ENCODE assay signal across 17 cellular contexts in genomic region chr9:136081113-136081825, GRCh38. TPM values are rescaled to one million over a fixed set of nuclear protein-coding genes. Genes with fewer than 3 reads are reported as not detected.
DNase-seq lines count a peak whose midpoint lies in the region; ATAC-seq and TF ChIP-seq lines count a peak whose summit lies in the region.
"Had no signal": no experiment of that assay in that cellular context is flagged by ENCODE, and none has a peak within 500 bp of the region (broad histone marks: within the 10 kb centered on the region; RNA-seq: fewer than 3 reads in every experiment).

No MANE protein-coding gene starts in this region.

- peaks cover 7% of the 10 kb centered on the region for H3K4me1 Mint-ChIP-seq in neural progenitor cell

- intact Hi-C loops in IMR-90 (cut with micrococcal nuclease) (no loop called here), ascending aorta (cut with DNase I) (no loop called here), upper lobe of right lung (cut with DNase I) (no loop called here)

- H3K79me2 ChIP-seq in neural progenitor cell (ENCODE audit: low read depth), result no peaks in the 10 kb centered on the region

- H4K5ac ChIP-seq in IMR-90 (ENCODE audit: low read depth, low read length), result no peak overlapping the region

- in situ Hi-C loops in IMR-90 (cut with MboI; ENCODE audit: low sequenced_read_pairs), result no loop called here

- POLR2A ChIA-PET in IMR-90 (lab: Charles Lee; ENCODE audit: unreplicated experiment), result no interaction called here

- no peak overlapping the region for H2BK120ac ChIP-seq in IMR-90 (ENCODE audit: low read depth, low read length)

- no peak for TF ChIP-seq CTCF in IMR-90 (conservative IDR thresholded peaks at IDR 0.05; ENCODE audit: low read depth, low read length)
- no peak for TF ChIP-seq CTCF in VCaP (conservative IDR thresholded peaks at IDR 0.05)
- no peak for TF ChIP-seq CTCF in neural progenitor cell (IDR thresholded peaks at IDR 0.05)
- no peak for TF ChIP-seq CTCF in ascending aorta (IDR thresholded peaks at IDR 0.05)
- TF ChIP-seq CTCF in upper lobe of right lung (IDR thresholded peaks at IDR 0.05), result no peak

- no peak overlapping the region for H3K23ac ChIP-seq in IMR-90 (ENCODE audit: low read depth, low read length)

- no peak for TF ChIP-seq POLR2A in IMR-90 (IDR thresholded peaks at IDR 0.05; ENCODE audit: low read depth, low read length)

- H3K9me3 ChIP-seq in IMR-90 (ENCODE audit: control insufficient read depth, insufficient read depth, low read length), result no peaks in the 10 kb centered on the region
- H3K9me3 ChIP-seq in neural progenitor cell (ENCODE audit: low read depth), result no peaks in the 10 kb centered on the region
- H3K9me3 ChIP-seq in ascending aorta, result no peaks in the 10 kb centered on the region
- no peaks in the 10 kb centered on the region for H3K9me3 ChIP-seq in upper lobe of right lung
- H3K9me3 ChIP-seq: HAP-1, pancreas had no signal

- no peak overlapping the region for H3K14ac ChIP-seq in IMR-90 (replicated peaks; ENCODE audit: low read depth, low read length)

- H3K9me3 Mint-ChIP-seq in neural progenitor cell, result no peaks in the 10 kb centered on the region
- H3K9me3 Mint-ChIP-seq: CD8-positive, alpha-beta memory T cell; effector memory CD8-positive, alpha-beta T cell had no signal

- no peak overlapping the region for H2BK20ac ChIP-seq in IMR-90 (ENCODE audit: low read depth, low read length)

- peak; percentile 27; the same call in 1 of the 2 replicates for ATAC-seq in IMR-90 (ENCODE audit: low read depth)
- ATAC-seq in upper lobe of right lung, result no peak
- ATAC-seq: effector memory CD8-positive, alpha-beta T cell; stimulated activated naive CD8-positive, alpha-beta T cell treated with anti-CD3 and anti-CD28 coated beads, Interleukin-15, Interleukin-2, amounts not matched to agents 100 U/mL and 50 U/mL, for 24 hours had no signal

- H3K27me3 Mint-ChIP-seq in neural progenitor cell (ENCODE audit: insufficient read depth, low read depth), result peaks cover 8% of the 10 kb centered on the region
- H3K27me3 Mint-ChIP-seq: CD8-positive, alpha-beta memory T cell; effector memory CD8-positive, alpha-beta T cell had no signal

- no peak overlapping the region for H4K8ac ChIP-seq in IMR-90 (ENCODE audit: low read depth in 2 of 2, low read length in 2 of 2)

- H2BK5ac ChIP-seq in IMR-90 (ENCODE audit: low read depth, low read length, poor library complexity, severe bottlenecking), result no peak overlapping the region

- no peak for TF ChIP-seq RAD21 in IMR-90 (IDR thresholded peaks at IDR 0.05; ENCODE audit: low read length)

- H3K27ac Mint-ChIP-seq in neural progenitor cell, result no peak overlapping the region
- H3K27ac Mint-ChIP-seq: CD8-positive, alpha-beta memory T cell had no signal

- no peak overlapping the region for H4K91ac ChIP-seq in IMR-90 (ENCODE audit: insufficient read depth, low read depth, low read length)

- no peak overlapping the region for H3K4ac ChIP-seq in IMR-90 (ENCODE audit: low read depth, low read length)

- no peak overlapping the region for H3K4me3 Mint-ChIP-seq in neural progenitor cell
- H3K4me3 Mint-ChIP-seq: CD8-positive, alpha-beta memory T cell; effector memory CD8-positive, alpha-beta T cell had no signal

- H3K27ac ChIP-seq in IMR-90 (ENCODE audit: insufficient read depth, low read length), result no peak overlapping the region
- H3K27ac ChIP-seq in VCaP, result peak overlapping the region; percentile 51
- H3K27ac ChIP-seq in neural progenitor cell, result no peak overlapping the region
- H3K27ac ChIP-seq in ascending aorta, result no peak overlapping the region
- H3K27ac ChIP-seq in upper lobe of right lung, result no peak overlapping the region

- H2AK9ac ChIP-seq in IMR-90 (replicated peaks; ENCODE audit: low read depth, low read length, poor library complexity), result no peak overlapping the region

- no peak overlapping the region for H3K4me3 ChIP-seq in IMR-90 (ENCODE audit: insufficient read depth, low read depth, low read length)
- H3K4me3 ChIP-seq in neural progenitor cell, result no peak overlapping the region
- H3K4me3 ChIP-seq in ascending aorta, result no peak overlapping the region
- H3K4me3 ChIP-seq in upper lobe of right lung, result no peak overlapping the region
- H3K4me3 ChIP-seq: HAP-1, pancreas had no signal

- H3K4me1 ChIP-seq in IMR-90 (ENCODE audit: control insufficient read depth, insufficient read depth, low read length) (peaks cover 7% of the 10 kb centered on the region; the same call in 1 of the 2 replicates), neural progenitor cell (peaks cover 3% of the 10 kb centered on the region), ascending aorta (peaks cover 15 to 43% of the 10 kb centered on the region in 2 donors), upper lobe of right lung (peaks cover 40% of the 10 kb centered on the region)
- H3K4me1 ChIP-seq: HAP-1 had no signal

- no peaks in the 10 kb centered on the region for H3K27me3 ChIP-seq in IMR-90 (ENCODE audit: control insufficient read depth, insufficient read depth, low read length)
- H3K27me3 ChIP-seq in neural progenitor cell, result no peaks in the 10 kb centered on the region
- H3K27me3 ChIP-seq in ascending aorta, result no peaks in the 10 kb centered on the region
- H3K27me3 ChIP-seq in upper lobe of right lung, result no peaks in the 10 kb centered on the region
- H3K27me3 ChIP-seq: pancreas had no signal

- peaks cover 20 to 81% of the 10 kb centered on the region in 2 experiments for H3K79me1 ChIP-seq in IMR-90 (ENCODE audit: low read depth in 1 of 2, low read length in 2 of 2)

- no peak overlapping the region for H2AFZ ChIP-seq in IMR-90 (replicated peaks; ENCODE audit: low read length, poor library complexity)
- no peak overlapping the region for H2AFZ ChIP-seq in neural progenitor cell (replicated peaks)

- no peaks in the 10 kb centered on the region for H3K36me3 Mint-ChIP-seq in neural progenitor cell

- no peak overlapping the region for H3K18ac ChIP-seq in IMR-90 (ENCODE audit: low read depth, low read length)

- WGBS in IMR-90 (ENCODE audit: extremely low coverage in 2 of 2, insufficient read length in 1 of 2), 2 experiments, result 65% methylated on average over 14 of the region's 27 CpGs; no CpG with 5 or more reads in 1 of the 2 experiments

- H4K20me1 ChIP-seq in IMR-90 (ENCODE audit: insufficient read depth, low read length) (peaks cover 84% of the 10 kb centered on the region), neural progenitor cell (ENCODE audit: low read depth) (no peaks in the 10 kb centered on the region)

- no peak overlapping the region for H2AK5ac ChIP-seq in IMR-90 (ENCODE audit: low read depth, low read length)

- no peak overlapping the region for H3K56ac ChIP-seq in IMR-90 (ENCODE audit: extremely low read depth, insufficient read depth, low read length)

- no peaks in the 10 kb centered on the region for H3F3A ChIP-seq in neural progenitor cell (ENCODE audit: low read depth)

- CTCF ChIA-PET in IMR-90 (lab: Yijun Ruan, JAX), result no interaction called here

- H3K9me1 ChIP-seq in IMR-90 (ENCODE audit: insufficient read depth, low read length), result peaks cover 2% of the 10 kb centered on the region; the same call in 1 of the 2 replicates

- peak; percentile 65 for DNase-seq in COLO668 (lab: John Stamatoyannopoulos, UW; ENCODE audit: unreplicated experiment)
- DNase-seq in IMR-90, result peak; percentile 36
- DNase-seq in neural progenitor cell (ENCODE audit: low spot score), result peak; percentile 1
- no peak for DNase-seq in SKM-1 treated with dmso at 0.1 percent for 144 hours (lab: John Stamatoyannopoulos, UW; ENCODE audit: unreplicated experiment)
- no peak for DNase-seq in ascending aorta (ENCODE audit: low spot score in 2 of 2)
- no peak for DNase-seq in upper lobe of right lung
- no peak for DNase-seq in H4 (ENCODE audit: low spot score)
- DNase-seq: effector memory CD8-positive, alpha-beta T cell; hippocampal formation; Karpas-422; mammary epithelial cell; stimulated activated CD4-positive, alpha-beta T cell treated with anti-CD3 and anti-CD28 coated beads, Interleukin-4, amount 100 ng/mL, for 1 hour; stimulated activated naive CD8-positive, alpha-beta T cell treated with anti-CD3 and anti-CD28 coated beads, Interleukin-15, Interleukin-2, amounts not matched to agents 100 U/mL and 50 U/mL, for 24 hours had no signal

- no TSS peak for BruUV-seq in IMR-90 (replicated peaks; lab: Mats Ljungman, UMichigan)

- H3K4me2 ChIP-seq in IMR-90 (ENCODE audit: low read depth, low read length) (no peak overlapping the region), neural progenitor cell (no peak overlapping the region)

- H3K36me3 ChIP-seq in IMR-90 (ENCODE audit: control insufficient read depth, insufficient read depth, low read length) (peaks cover 5% of the 10 kb centered on the region; the same call in 1 of the 2 replicates), neural progenitor cell (no peaks in the 10 kb centered on the region), ascending aorta (no peaks in the 10 kb centered on the region), upper lobe of right lung (no peaks in the 10 kb centered on the region)
- H3K36me3 ChIP-seq: HAP-1, pancreas had no signal

- H3K9ac ChIP-seq in IMR-90 (ENCODE audit: low read depth, low read length), result no peak overlapping the region
- no peak overlapping the region for H3K9ac ChIP-seq in neural progenitor cell

- dilution Hi-C loops in IMR-90 (cut with HindIII; ENCODE audit: low sequenced_read_pairs, unreplicated experiment), result no loop called here

- no peak overlapping the region for H2BK15ac ChIP-seq in IMR-90 (ENCODE audit: low read depth, low read length)

TF ChIP-seq in IMR-90, 13 proteins besides CTCF, POLR2A, EP300 and RAD21 (continues in another document):
- TF ChIP-seq SMC3 (IDR thresholded peaks at IDR 0.05; ENCODE audit: low read depth, low read length), result no peak
- TF ChIP-seq CEBPB (IDR thresholded peaks at IDR 0.05; ENCODE audit: low read depth, low read length), result no peak
- no peak for TF ChIP-seq MAZ (IDR thresholded peaks at IDR 0.05; ENCODE audit: borderline replicate concordance, low read depth, low read length)
- no peak for TF ChIP-seq BHLHE40 (IDR thresholded peaks at IDR 0.05; ENCODE audit: low read depth, low read length)
- TF ChIP-seq NFE2L2 (IDR thresholded peaks at IDR 0.05; ENCODE audit: low read depth, low read length), result no peak
- TF ChIP-seq RFX5 (IDR thresholded peaks at IDR 0.05; ENCODE audit: low read depth, low read length), result no peak

RNA-seq across cellular contexts. Expression of gene NACC2, which starts 13.8 kb away (rescaled TPM):
- total RNA-seq in IMR-90 (2012; rRNA removed), result 7.9 and 11.1 TPM in 2 replicates
- polyA plus RNA-seq in IMR-90 (2012; rRNA removed), result 19.0 and 21.2 TPM in 2 replicates
- polyA plus RNA-seq in IMR-90 (2012; cell fraction: cytosol; rRNA removed), result 16.0 and 22.9 TPM in 2 replicates
- polyA plus RNA-seq in IMR-90 (2012; cell fraction: nucleus; rRNA removed; ENCODE audit: low replicate concordance), result 27.3 and 39.1 TPM in 2 replicates
- 4.5 and 9.1 TPM in 2 replicates for total RNA-seq in neural progenitor cell (ENCODE audit: low replicate concordance)
- total RNA-seq in ascending aorta, result 72.2 TPM
- 33.5 TPM for total RNA-seq in upper lobe of right lung
- 5.6 and 6.0 TPM in 2 replicates for total RNA-seq in H4 (2014; rRNA removed; shearing (Covaris generic))

RNA-seq across cellular contexts. Expression of gene TMEM250, which starts 37.4 kb away (rescaled TPM):
- total RNA-seq in IMR-90 (2012; rRNA removed) (12.5 and 14.0 TPM in 2 replicates), neural progenitor cell (ENCODE audit: low replicate concordance) (16.3 and 46.2 TPM in 2 replicates), ascending aorta (80.3 TPM), upper lobe of right lung (30.7 TPM)
- polyA plus RNA-seq in IMR-90 (2012; rRNA removed), result 17.5 and 18.6 TPM in 2 replicates
- polyA plus RNA-seq in IMR-90 (2012; cell fraction: cytosol; rRNA removed), result 29.9 and 32.6 TPM in 2 replicates
- polyA plus RNA-seq in IMR-90 (2012; cell fraction: nucleus; rRNA removed; ENCODE audit: low replicate concordance), result 12.4 and 30.2 TPM in 2 replicates
- total RNA-seq in H4 (2014; rRNA removed; shearing (Covaris generic)), result 12.5 and 20.3 TPM in 2 replicates

Comparison
In these comparisons a context has a peak if more than half of its experiments do, and no peak if none do; other contexts are left out.
1. DNase-seq: peak in COLO668 (single experiment), IMR-90 (single experiment) and neural progenitor cell (single experiment); none in SKM-1 treated with dmso at 0.1 percent for 144 hours (single experiment), ascending aorta (0 of 2), upper lobe of right lung (single experiment) and H4 (single experiment).